Comparison of ENCODE assay signal across 22 cellular contexts in the genomic region with DNA sequence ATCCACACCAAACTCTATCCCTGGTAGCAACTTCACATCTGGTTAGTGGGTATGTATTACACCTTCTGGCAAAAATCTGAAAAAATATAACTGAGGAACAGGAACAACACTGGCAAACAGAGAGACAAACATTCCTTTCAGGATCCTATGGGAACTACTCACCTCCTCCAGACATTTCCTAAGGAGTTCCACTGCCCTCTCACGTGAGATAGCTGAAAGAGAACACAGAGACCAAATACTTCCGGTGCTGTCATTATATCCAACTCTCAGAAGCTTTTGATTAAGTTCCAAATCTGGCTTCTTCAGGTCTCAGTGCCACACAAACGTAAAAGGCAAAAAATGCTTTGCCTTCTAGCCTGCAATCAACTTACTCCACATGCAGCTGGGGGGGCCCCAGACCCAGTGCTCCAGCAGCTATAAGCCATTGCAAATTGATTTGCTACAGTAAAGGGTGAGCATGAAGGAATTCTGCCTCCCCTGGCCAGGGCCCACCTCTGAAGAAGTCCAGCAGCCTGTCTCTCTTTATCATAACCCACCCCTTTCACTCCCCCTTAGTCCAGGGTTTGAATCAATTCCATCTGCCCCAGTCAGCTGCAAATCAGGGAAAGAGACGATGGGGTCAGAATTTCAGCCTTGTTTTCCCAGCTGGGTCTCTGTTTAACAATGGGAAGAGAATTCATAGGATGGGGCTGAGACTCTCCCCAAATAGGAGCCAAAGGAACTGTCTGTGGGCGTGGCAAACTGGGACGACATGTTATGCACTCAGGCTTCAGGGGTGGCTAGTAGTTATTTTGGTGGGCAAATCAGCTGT. TPM values are rescaled to one million over a fixed set of nuclear protein-coding genes. Genes with fewer than 3 reads are reported as not detected.
DNase-seq lines count a peak whose midpoint lies in the region; ATAC-seq and TF ChIP-seq lines count a peak whose summit lies in the region.
"Had no signal": no experiment of that assay in that cellular context is flagged by ENCODE, and none has a peak within 500 bp of the region (broad histone marks: within the 10 kb centered on the region; RNA-seq: fewer than 3 reads in every experiment).

No MANE protein-coding gene starts in this region.

- DNase-seq in ELR (ENCODE audit: low read depth) (peak; percentile 13), SK-MEL-5 (ENCODE audit: low read depth, low spot score) (peak; percentile 61), endodermal cell (no peak), osteoblast (ENCODE audit: insufficient read length, low spot score, missing footprints) (no peak), cortex of kidney (lab: John Stamatoyannopoulos, UW) (no peak), NCI-H1930 (lab: John Stamatoyannopoulos, UW) (no peak)
- DNase-seq: central memory CD4-positive, alpha-beta T cell; COR-L47; effector CD8-positive, alpha-beta T cell; heart right ventricle; NCI-H2171 treated with DMSO at 0.1 percent for 48 hours; NCI-H748 treated with DMSO at 0.1 percent for 48 hours; OCI-M1; SHP77 treated with DMSO at 0.1 percent for 48 hours; stimulated activated CD4-positive, alpha-beta T cell treated with anti-CD3 and anti-CD28 coated beads, Interleukin-1b, Interleukin-23, amount 100 ng/mL, for 48 hours; stimulated activated naive CD8-positive, alpha-beta T cell treated with anti-CD3 and anti-CD28 coated beads, Interleukin-15, Interleukin-2, amounts not matched to agents 100 U/mL and 50 U/mL, for 24 hours; upper lobe of right lung had no signal

- H3K4me3 Mint-ChIP-seq in endodermal cell = no peak overlapping the region
- H3K4me3 Mint-ChIP-seq: activated T-helper 1 cell treated with anti-CD3 and anti-CD28 coated beads, Interleukin-12 subunit alpha, Interleukin-12 subunit beta, Interleukin-2, Interleukin-4 antibody, amounts not matched to agents 30 ng/mL and 10 ng/mL and 1 ng/mL, durations not matched to agents 14 hours and 24 hours and 36 hours; T-helper 2 cell treated with Interferon-gamma antibody and Interleukin-4, amounts not matched to agents 5 μg/mL and 100 μg/mL, for 36 hours had no signal

- WGBS in endodermal cell (ENCODE audit: insufficient coverage in 1 of 2, insufficient read length in 1 of 2), 2 experiments = 72 to 87% methylated on average over 5 to 6 of the region's 6 CpGs

- H3K9me3 Mint-ChIP-seq in endodermal cell = no peaks in the 10 kb centered on the region
- H3K9me3 Mint-ChIP-seq: activated T-helper 1 cell treated with anti-CD3 and anti-CD28 coated beads, Interleukin-12 subunit alpha, Interleukin-12 subunit beta, Interleukin-2, Interleukin-4 antibody, amounts not matched to agents 30 ng/mL and 10 ng/mL and 1 ng/mL, durations not matched to agents 14 hours and 24 hours and 36 hours; T-helper 2 cell treated with Interferon-gamma antibody and Interleukin-4, amounts not matched to agents 5 μg/mL and 100 μg/mL, for 36 hours had no signal

- no peaks in the 10 kb centered on the region for H3K27me3 ChIP-seq in endodermal cell (ENCODE audit: control insufficient read depth, insufficient read depth, low read length, poor library complexity, severe bottlenecking)
- H3K27me3 ChIP-seq in osteoblast (ENCODE audit: insufficient read depth, low read length) = no peaks in the 10 kb centered on the region
- H3K27me3 ChIP-seq: heart right ventricle, upper lobe of right lung had no signal

- peak overlapping the region; percentile 76 for H3K27ac Mint-ChIP-seq in endodermal cell
- H3K27ac Mint-ChIP-seq: activated T-helper 1 cell treated with anti-CD3 and anti-CD28 coated beads, Interleukin-12 subunit alpha, Interleukin-12 subunit beta, Interleukin-2, Interleukin-4 antibody, amounts not matched to agents 30 ng/mL and 10 ng/mL and 1 ng/mL, durations not matched to agents 14 hours and 24 hours and 36 hours; T-helper 2 cell treated with Interferon-gamma antibody and Interleukin-4, amounts not matched to agents 5 μg/mL and 100 μg/mL, for 36 hours had no signal

- no peaks in the 10 kb centered on the region for H3K27me3 Mint-ChIP-seq in endodermal cell (ENCODE audit: insufficient read depth)

- H3K9me3 ChIP-seq in endodermal cell (ENCODE audit: control insufficient read depth, low read length) = no peaks in the 10 kb centered on the region
- H3K9me3 ChIP-seq in osteoblast (ENCODE audit: low read depth, low read length) = no peaks in the 10 kb centered on the region
- H3K9me3 ChIP-seq: heart right ventricle, upper lobe of right lung had no signal

- ATAC-seq in GM18909 (IDR thresholded peaks at IDR 0.05; ENCODE audit: poor library complexity, unreplicated experiment) = no peak
- ATAC-seq in esophagus mucosa = no peak
- ATAC-seq: heart right ventricle; stimulated activated naive CD8-positive, alpha-beta T cell treated with anti-CD3 and anti-CD28 coated beads, Interleukin-15, Interleukin-2, amounts not matched to agents 100 U/mL and 50 U/mL, for 24 hours; upper lobe of right lung had no signal

- peaks cover 5% of the 10 kb centered on the region for H3K4me1 Mint-ChIP-seq in endodermal cell

- TF ChIP-seq CTCF in endodermal cell (conservative IDR thresholded peaks at IDR 0.05) (no peak), osteoblast (IDR thresholded peaks at IDR 0.05; ENCODE audit: extremely low read depth, low read depth, low read length) (no peak)

- H3K79me2 ChIP-seq in osteoblast (ENCODE audit: insufficient read depth, low read length) = peaks cover 22% of the 10 kb centered on the region
- H3K79me2 ChIP-seq: parathyroid adenoma had no signal

- peak overlapping the region; percentile 66 for H3K4me2 ChIP-seq in osteoblast (ENCODE audit: insufficient read depth, low read length)

- H3K4me1 ChIP-seq in endodermal cell (ENCODE audit: control insufficient read depth, insufficient read depth, low read length) (no peaks in the 10 kb centered on the region), osteoblast (ENCODE audit: insufficient read depth, low read length) (peaks cover 26% of the 10 kb centered on the region)
- H3K4me1 ChIP-seq: heart right ventricle, parathyroid adenoma, upper lobe of right lung had no signal

- peaks cover 7% of the 10 kb centered on the region for H4K20me1 ChIP-seq in osteoblast (ENCODE audit: insufficient read depth, low read length)

- H2AFZ ChIP-seq in osteoblast (ENCODE audit: low read length) = no peak overlapping the region
- H2AFZ ChIP-seq: parathyroid adenoma had no signal

- H3K27ac ChIP-seq in endodermal cell (ENCODE audit: low read depth, low read length) (peak overlapping the region; percentile 13), osteoblast (ENCODE audit: low read depth, low read length) (peak overlapping the region; percentile 73)
- H3K27ac ChIP-seq: heart right ventricle, parathyroid adenoma, upper lobe of right lung had no signal

- no peak overlapping the region for H3K9ac ChIP-seq in endodermal cell (ENCODE audit: extremely low read depth, low read length, poor library complexity, severe bottlenecking)
- H3K9ac ChIP-seq: parathyroid adenoma had no signal

- H3K4me3 ChIP-seq in endodermal cell (ENCODE audit: low read length) = no peak overlapping the region
- no peak overlapping the region for H3K4me3 ChIP-seq in osteoblast (ENCODE audit: insufficient read depth, low read length)
- H3K4me3 ChIP-seq: heart right ventricle, upper lobe of right lung had no signal

- in situ Hi-C loops in SK-MEL-5 (cut with HindIII; ENCODE audit: low pct_unique_long_range_greater_than_20kb, low sequenced_read_pairs) = no loop called here

- H3K36me3 ChIP-seq in endodermal cell (ENCODE audit: control insufficient read depth, insufficient read depth, low read length) (peaks cover 77% of the 10 kb centered on the region), osteoblast (ENCODE audit: insufficient read depth, low read length) (peaks cover 64% of the 10 kb centered on the region)

- peaks cover 71% of the 10 kb centered on the region for H3K36me3 Mint-ChIP-seq in endodermal cell (ENCODE audit: low read depth)

RNA-seq across cellular contexts. Expression of gene TFAP2E, which starts 32.2 kb away (rescaled TPM):
- 1.3 TPM in 2 replicates for total RNA-seq in SK-MEL-5 (2014; rRNA removed; shearing (Covaris generic))
- 1.5 and 2.4 TPM in 2 replicates for polyA plus RNA-seq in SK-MEL-5 (2015; cell fraction: cytosol; rRNA removed)
- 1.3 and 5.1 TPM in 2 replicates for polyA plus RNA-seq in SK-MEL-5 (2015; cell fraction: nucleus; rRNA removed)
- total RNA-seq in endodermal cell (under 1 TPM; 0.62 to 0.66 TPM), osteoblast (under 0.01 and 0.29 TPM in 2 replicates), esophagus mucosa (1.1 TPM)
- polyA plus RNA-seq in endodermal cell (2013, experiment 1 of 2) = 0.53 TPM
- 0.54 TPM for polyA plus RNA-seq in endodermal cell (2013, experiment 2 of 2)

RNA-seq across cellular contexts. Expression of gene PSMB2, which starts 36.0 kb away (rescaled TPM):
- 28.3 and 33.7 TPM in 2 replicates for total RNA-seq in SK-MEL-5 (2014; rRNA removed; shearing (Covaris generic))
- 57.0 and 64.1 TPM in 2 replicates for polyA plus RNA-seq in SK-MEL-5 (2015; cell fraction: cytosol; rRNA removed)
- polyA plus RNA-seq in SK-MEL-5 (2015; cell fraction: nucleus; rRNA removed) = 16.8 and 19.5 TPM in 2 replicates
- 10 to 100 TPM; 66.0 to 71.3 TPM for total RNA-seq in endodermal cell
- polyA plus RNA-seq in endodermal cell (2013, experiment 1 of 2) = 104 TPM
- polyA plus RNA-seq in endodermal cell (2013, experiment 2 of 2) = 93.5 TPM
- 17.1 and 18.5 TPM in 2 replicates for total RNA-seq in osteoblast
- total RNA-seq in esophagus mucosa = 54.6 TPM

RNA-seq across cellular contexts. Expression of gene NCDN, which starts 47.7 kb away (rescaled TPM):
- total RNA-seq in SK-MEL-5 (2014; rRNA removed; shearing (Covaris generic)) = 13.4 and 16.2 TPM in 2 replicates
- polyA plus RNA-seq in SK-MEL-5 (2015; cell fraction: cytosol; rRNA removed) = 52.8 and 59.0 TPM in 2 replicates
- 45.8 and 48.9 TPM in 2 replicates for polyA plus RNA-seq in SK-MEL-5 (2015; cell fraction: nucleus; rRNA removed)
- 10 to 100 TPM; 25.3 to 33.4 TPM for total RNA-seq in endodermal cell
- 17.1 TPM for polyA plus RNA-seq in endodermal cell (2013, experiment 1 of 2)
- polyA plus RNA-seq in endodermal cell (2013, experiment 2 of 2) = 15.9 TPM
- 25.9 and 30.0 TPM in 2 replicates for total RNA-seq in osteoblast
- 10.6 TPM for total RNA-seq in esophagus mucosa

RNA-seq across cellular contexts. Expression of gene KIAA0319L, which starts 48.1 kb away (rescaled TPM):
- total RNA-seq in SK-MEL-5 (2014; rRNA removed; shearing (Covaris generic)) = 43.8 and 53.4 TPM in 2 replicates
- 62.6 and 82.3 TPM in 2 replicates for polyA plus RNA-seq in SK-MEL-5 (2015; cell fraction: cytosol; rRNA removed)
- 102 and 112 TPM in 2 replicates for polyA plus RNA-seq in SK-MEL-5 (2015; cell fraction: nucleus; rRNA removed)
- 10 to 100 TPM; 68.4 to 77.6 TPM for total RNA-seq in endodermal cell
- polyA plus RNA-seq in endodermal cell (2013, experiment 1 of 2) = 60.0 TPM
- 50.1 TPM for polyA plus RNA-seq in endodermal cell (2013, experiment 2 of 2)
- total RNA-seq in osteoblast = 44.9 and 48.9 TPM in 2 replicates
- total RNA-seq in esophagus mucosa = 28.2 TPM

Comparison
In these comparisons a context has a peak if more than half of its experiments do, and no peak if none do; other contexts are left out.
1. DNase-seq: peak in ELR (single experiment) and SK-MEL-5 (single experiment); none in endodermal cell (single experiment), osteoblast (single experiment), cortex of kidney (single experiment) and NCI-H1930 (0 of 2).